Comparison of ENCODE assay signal across 8 cellular contexts in genomic region chr2:190881480-190882326, GRCh38. TPM values are rescaled to one million over a fixed set of nuclear protein-coding genes. Genes with fewer than 3 reads are reported as not detected.
DNase-seq lines count a peak whose midpoint lies in the region; ATAC-seq, FAIRE-seq and TF ChIP-seq lines count a peak whose summit lies in the region.

No MANE protein-coding gene starts in this region.

- intact Hi-C loops in PC-3 (cut with micrococcal nuclease) (loop anchor here (2.0 to 5.0 kb wide), 2 partner anchors 37 to 131 kb away; partner anchors contain the start of gene STAT1), esophagus squamous epithelium (cut with DNase I) (no loop called here)
- intact Hi-C loops in naive thymus-derived CD4-positive, alpha-beta T cell (cut with micrococcal nuclease) = loop anchor here (1.0 to 10.0 kb wide), 20 partner anchors 9 to 1440 kb away; partner anchors contain the start of genes NAB1 (in 2 of the 2), ORMDL1 (in 2 of the 2), OSGEPL1 (in 2 of the 2) and PMS1 (in 2 of the 2)

- H2AFZ ChIP-seq in PC-3 (ENCODE audit: low read length) = no peak overlapping the region

- POLR2A ChIA-PET in PC-3 (lab: Charles Lee; ENCODE audit: unreplicated experiment) = interaction anchor here (0.6 to 0.7 kb wide), 2 partner anchors 22 to 23 kb away, joined by 3 to 4 read pairs; no protein-coding TSS in a partner anchor
- POLR2A ChIA-PET in naive thymus-derived CD4-positive, alpha-beta T cell (lab: Charles Lee) = interaction anchor here (0.7 to 4.9 kb wide), 30 partner anchors 9 to 796 kb away, joined by 3 to 63 read pairs (median 4); partner anchors contain the start of genes NABP1, STAT1 and STAT4

- H3K36me3 Mint-ChIP-seq in activated T-cell treated with anti-CD3 and anti-CD28 coated beads, Interleukin-2, amount 50 U/mL, for 24 hours (ENCODE audit: low read depth) = peaks cover 55% of the 10 kb centered on the region
- H3K36me3 Mint-ChIP-seq in naive thymus-derived CD4-positive, alpha-beta T cell = peaks cover 0 to 17% (median 0%) of the 10 kb centered on the region in 5 donors

- no peaks in the 10 kb centered on the region for H3F3A ChIP-seq in PC-3 (ENCODE audit: low read length, unreplicated experiment)

- H4K20me1 ChIP-seq in PC-3 (ENCODE audit: low read length) = peaks cover 39% of the 10 kb centered on the region

- H3K4me3 Mint-ChIP-seq in activated T-cell treated with anti-CD3 and anti-CD28 coated beads, Interleukin-2, amount 50 U/mL, for 24 hours = peak overlapping the region; percentile 94
- H3K4me3 Mint-ChIP-seq in naive thymus-derived CD4-positive, alpha-beta T cell = peak overlapping the region; percentile 89 to 100 (median 94)

- BruUV-seq in PC-3 (replicated peaks; lab: Mats Ljungman, UMichigan) = no TSS peak

- peak overlapping the region; percentile 88 for H3K4me2 ChIP-seq in PC-3 (ENCODE audit: low read length)

- no peaks in the 10 kb centered on the region for H3K9me3 ChIP-seq in HUES64 (ENCODE audit: insufficient read depth, low read depth, low read length)
- H3K9me3 ChIP-seq in PC-3 (ENCODE audit: low read length) = no peaks in the 10 kb centered on the region
- H3K9me3 ChIP-seq in esophagus squamous epithelium = no peaks in the 10 kb centered on the region
- no peaks in the 10 kb centered on the region for H3K9me3 ChIP-seq in naive thymus-derived CD4-positive, alpha-beta T cell (ENCODE audit: control insufficient read depth in 2 of 3, low read length in 3 of 3)

- no peaks in the 10 kb centered on the region for H3K9me3 Mint-ChIP-seq in activated T-cell treated with anti-CD3 and anti-CD28 coated beads, Interleukin-2, amount 50 U/mL, for 24 hours
- peaks cover 0 to 8% (median 0%) of the 10 kb centered on the region in 11 donors for H3K9me3 Mint-ChIP-seq in naive thymus-derived CD4-positive, alpha-beta T cell

- H3K9ac ChIP-seq in HUES64 (ENCODE audit: low read depth, low read length) (peak overlapping the region; percentile 76), PC-3 (ENCODE audit: low read length) (peak overlapping the region; percentile 86)

- peak; percentile 64 for ATAC-seq in GM21447 (IDR thresholded peaks at IDR 0.05; ENCODE audit: unreplicated experiment)
- ATAC-seq in PC-3 = peak; percentile 21
- peak; percentile 62 for ATAC-seq in naive thymus-derived CD4-positive, alpha-beta T cell

- H3K4me1 ChIP-seq in HUES64 (ENCODE audit: insufficient read depth, low read length) = peaks cover 25% of the 10 kb centered on the region
- H3K4me1 ChIP-seq in PC-3 (ENCODE audit: insufficient read depth, low read length) = peaks cover 28% of the 10 kb centered on the region
- peaks cover 0 to 53% (median 13%) of the 10 kb centered on the region in 3 donors for H3K4me1 ChIP-seq in esophagus squamous epithelium
- peaks cover 12 to 16% of the 10 kb centered on the region in 2 donors for H3K4me1 ChIP-seq in naive thymus-derived CD4-positive, alpha-beta T cell (ENCODE audit: control insufficient read depth in 2 of 2, insufficient read depth in 2 of 2, low read length in 2 of 2)

- no peaks in the 10 kb centered on the region; the same call in 1 of the 2 replicates for H3K27me3 ChIP-seq in HUES64 (ENCODE audit: insufficient read depth, low read length)
- H3K27me3 ChIP-seq in PC-3 (ENCODE audit: low read length) = no peaks in the 10 kb centered on the region
- no peaks in the 10 kb centered on the region for H3K27me3 ChIP-seq in esophagus squamous epithelium
- H3K27me3 ChIP-seq in naive thymus-derived CD4-positive, alpha-beta T cell (ENCODE audit: control insufficient read depth in 2 of 2, insufficient read depth in 2 of 2, low read length in 2 of 2) = no peaks in the 10 kb centered on the region

- TF ChIP-seq CTCF in D721Med (IDR thresholded peaks at IDR 0.05; ENCODE audit: insufficient read depth, missing control alignments) (no peak), PC-3 (conservative IDR thresholded peaks at IDR 0.05; ENCODE audit: low read depth, low read length) (no peak), esophagus squamous epithelium (IDR thresholded peaks at IDR 0.05) (no peak)

- peaks cover 45% of the 10 kb centered on the region for H3K4me1 Mint-ChIP-seq in activated T-cell treated with anti-CD3 and anti-CD28 coated beads, Interleukin-2, amount 50 U/mL, for 24 hours (ENCODE audit: low read depth)
- peaks cover 21 to 71% (median 51%) of the 10 kb centered on the region in 7 donors for H3K4me1 Mint-ChIP-seq in naive thymus-derived CD4-positive, alpha-beta T cell

- H3K36me3 ChIP-seq in HUES64 (ENCODE audit: insufficient read depth, low read length) (no peaks in the 10 kb centered on the region; the same call in none of the 2 replicates), PC-3 (ENCODE audit: low read depth, low read length) (peaks cover 8% of the 10 kb centered on the region; the same call in 1 of the 2 replicates), esophagus squamous epithelium (no peaks in the 10 kb centered on the region)
- no peaks in the 10 kb centered on the region for H3K36me3 ChIP-seq in naive thymus-derived CD4-positive, alpha-beta T cell (ENCODE audit: control insufficient read depth in 2 of 3, insufficient read depth in 3 of 3, low read length in 3 of 3)

- DNase-seq in D721Med (ENCODE audit: insufficient read length, low spot score) (no peak), PC-3 (peak; percentile 77), esophagus squamous epithelium (lab: John Stamatoyannopoulos, UW) (peak; percentile 11)
- DNase-seq in activated T-cell treated with anti-CD3 and anti-CD28 coated beads, Interleukin-2, amount 50 U/mL, for 24 hours = peak; percentile 82
- peak; percentile 48 to 88 (median 79) for DNase-seq in naive thymus-derived CD4-positive, alpha-beta T cell
- DNase-seq in stimulated activated naive CD4-positive, alpha-beta T cell (lab: John Stamatoyannopoulos, UW) = peak; percentile 66 to 85 (median 78)

- CTCF ChIA-PET in PC-3 (lab: Charles Lee) = no interaction called here
- CTCF ChIA-PET in naive thymus-derived CD4-positive, alpha-beta T cell (lab: Charles Lee) = interaction anchor here (0.6 to 2.8 kb wide), 4 partner anchors 30 to 252 kb away, joined by 3 to 22 read pairs (median 4); no protein-coding TSS in a partner anchor

- peak overlapping the region; percentile 33; the same call in 1 of the 2 replicates for H3K27ac ChIP-seq in HUES64 (ENCODE audit: low read depth, low read length)
- peak overlapping the region; percentile 63 for H3K27ac ChIP-seq in PC-3 (ENCODE audit: low read length)
- peak overlapping the region; percentile 94 to 99 (median 96) for H3K27ac ChIP-seq in esophagus squamous epithelium
- H3K27ac ChIP-seq in naive thymus-derived CD4-positive, alpha-beta T cell (ENCODE audit: low read depth, low read length) = peak overlapping the region; percentile 93

- WGBS in HUES64 = 1% methylated on average over 56 of the region's 56 CpGs
- 0 to 1% methylated on average over 7 to 8 of the region's 56 CpGs for WGBS in esophagus squamous epithelium, 2 donors

- no peaks in the 10 kb centered on the region for H3K27me3 Mint-ChIP-seq in activated T-cell treated with anti-CD3 and anti-CD28 coated beads, Interleukin-2, amount 50 U/mL, for 24 hours
- no peaks in the 10 kb centered on the region for H3K27me3 Mint-ChIP-seq in naive thymus-derived CD4-positive, alpha-beta T cell

- peak in 1 of 4 donors; percentile 45 for TF ChIP-seq POLR2A in esophagus squamous epithelium (IDR thresholded peaks at IDR 0.05)

- peaks cover 61% of the 10 kb centered on the region for H3K79me2 ChIP-seq in PC-3 (ENCODE audit: low read length)

- peak; percentile 60 for FAIRE-seq in D721Med (lab: Jason Lieb, UNC)

- H3K9me2 ChIP-seq in PC-3 (replicated peaks; ENCODE audit: low read length) = no peaks in the 10 kb centered on the region

- peak overlapping the region; percentile 99 for H3K27ac Mint-ChIP-seq in activated T-cell treated with anti-CD3 and anti-CD28 coated beads, Interleukin-2, amount 50 U/mL, for 24 hours
- H3K27ac Mint-ChIP-seq in naive thymus-derived CD4-positive, alpha-beta T cell = peak overlapping the region; percentile 93 to 98 (median 97)

- H3K4me3 ChIP-seq in HUES64 (ENCODE audit: low read length) = peak overlapping the region; percentile 69
- peak overlapping the region; percentile 80 for H3K4me3 ChIP-seq in PC-3 (ENCODE audit: low read length)
- H3K4me3 ChIP-seq in esophagus squamous epithelium = peak overlapping the region; percentile 89 to 96 (median 89)
- peak overlapping the region; percentile 92 for H3K4me3 ChIP-seq in naive thymus-derived CD4-positive, alpha-beta T cell (ENCODE audit: low read length)

RNA-seq across cellular contexts. Expression of gene GLS, which starts 1.1 kb away (rescaled TPM):
- polyA plus RNA-seq in HUES64 (2013, experiment 1 of 2) = 35.0 TPM
- polyA plus RNA-seq in HUES64 (2013, experiment 2 of 2) = 34.9 TPM
- total RNA-seq in PC-3 (2014; rRNA removed) (67.4 and 71.9 TPM in 2 replicates), esophagus squamous epithelium (10 to 100 TPM; 22.0 to 84.1 (median 45.9) TPM)
- total RNA-seq in naive thymus-derived CD4-positive, alpha-beta T cell = 100 to 1,000 TPM; 167 to 234 (median 202) TPM
- 10 to 100 TPM; 34.6 to 47.9 TPM for polyA plus RNA-seq in naive thymus-derived CD4-positive, alpha-beta T cell

Comparison
In these comparisons a context has a peak if more than half of its experiments do, and no peak if none do; other contexts are left out.
1. H3K27ac ChIP-seq: peak in every context shown above with its lines; median percentile 96 in esophagus squamous epithelium; 93 in naive thymus-derived CD4-positive, alpha-beta T cell; 63 in PC-3; 33 in HUES64.